Comparison of ENCODE assay signal across 24 cellular contexts in genomic region chr3:2792432-2792831, GRCh38.
"Had no signal": no experiment of that assay in that cellular context is flagged by ENCODE, and none has a peak within 500 bp of the region (broad histone marks: within the 10 kb centered on the region; RNA-seq: fewer than 3 reads in every experiment).

No MANE protein-coding gene starts in this region.

- H3K4me3 ChIP-seq: colonic mucosa, esophagus squamous epithelium, gastrocnemius medialis, heart right ventricle, left lung, lower lobe of right lung, mucosa of descending colon had no signal

- FAIRE-seq: endometrium, keratinocyte had no signal

- H3K27ac ChIP-seq: colonic mucosa, epithelial cell of prostate, esophagus squamous epithelium, gastrocnemius medialis, heart right ventricle, left lung, lower lobe of right lung had no signal

- H3K4me1 ChIP-seq: colonic mucosa, esophagus squamous epithelium, gastrocnemius medialis, heart right ventricle, left lung, lower lobe of right lung had no signal

- H3K9me3 ChIP-seq: colonic mucosa, esophagus squamous epithelium, gastrocnemius medialis, heart right ventricle, left lung, lower lobe of right lung, mucosa of descending colon had no signal

- DNase-seq: colonic mucosa; cortex of kidney; effector CD8-positive, alpha-beta T cell; effector memory CD8-positive, alpha-beta T cell; endodermal cell; erythroblast; esophagus squamous epithelium; foreskin fibroblast; foreskin melanocyte; gastrocnemius medialis; glutamatergic neuron; head of caudate nucleus; heart right ventricle; hippocampal formation; left cardiac atrium; left lung; left ventricle myocardium superior; lower lobe of right lung; mesenchymal stem cell; mucosa of descending colon; naive B cell had no signal

- H3K27me3 ChIP-seq: colonic mucosa, esophagus squamous epithelium, gastrocnemius medialis, heart right ventricle, left lung had no signal

- H3K36me3 ChIP-seq: colonic mucosa, esophagus squamous epithelium, gastrocnemius medialis, heart right ventricle, left lung, lower lobe of right lung had no signal
